In the genomic region with DNA sequence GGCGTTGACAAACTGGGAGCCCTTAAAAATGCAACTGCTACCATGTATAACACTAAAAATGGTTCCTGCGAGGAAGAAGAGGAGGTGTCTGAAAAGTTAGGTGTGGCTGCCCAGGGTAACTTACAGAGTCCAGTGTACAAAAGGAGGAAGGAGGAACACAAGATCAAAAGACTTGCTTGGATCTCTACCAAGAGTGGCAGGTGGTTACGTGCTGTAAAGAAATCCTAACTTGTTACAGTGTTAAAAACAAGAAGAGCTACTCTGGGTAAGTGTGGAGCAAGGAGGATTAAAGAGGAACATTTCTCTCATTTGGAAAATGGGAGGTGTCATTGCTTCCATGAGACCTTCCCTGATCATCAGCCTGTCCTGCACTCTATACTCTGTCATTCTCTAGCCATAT, we compare ENCODE assay signal across 22 cellular contexts.
"Had no signal": no experiment of that assay in that cellular context is flagged by ENCODE, and none has a peak within 500 bp of the region (broad histone marks: within the 10 kb centered on the region; RNA-seq: fewer than 3 reads in every experiment).

No MANE protein-coding gene starts in this region.

- H3K9me3 Mint-ChIP-seq: activated B cell treated with CpG ODN at 0.5 μM for 24 hours had no signal

- DNase-seq: activated B cell treated with CpG ODN at 0.5 μM for 24 hours; activated CD4-positive, alpha-beta T cell treated with anti-CD3 and anti-CD28 coated beads, Interleukin-2, amount 50 U/mL, for 4 hours; activated effector memory CD4-positive, alpha-beta T cell treated with Interleukin-2 at 50 U/mL for 16 hours; activated naive CD4-positive, alpha-beta T cell treated with Interleukin-2 at 50 U/mL for 16 hours; activated naive CD8-positive, alpha-beta T cell treated with anti-CD3 and anti-CD28 coated beads for 36 hours; cerebellar nuclear complex; left cardiac atrium; mammary epithelial cell; naive thymus-derived CD8-positive, alpha-beta T cell; nucleus accumbens; right cardiac atrium; spleen; stimulated activated naive CD4-positive, alpha-beta T cell treated with Interleukin-2 at 50 U/mL for 16 hours; T-helper 2 cell had no signal

- H3K4me3 ChIP-seq: ascending aorta, cardiac muscle cell, coronary artery, hepatocyte, spleen, tibial nerve had no signal

- H3K27me3 ChIP-seq: ascending aorta, cardiac muscle cell, hepatocyte, spleen, tibial nerve had no signal

- H3K36me3 Mint-ChIP-seq: activated naive CD8-positive, alpha-beta T cell treated with anti-CD3 and anti-CD28 coated beads for 36 hours; brain; naive thymus-derived CD8-positive, alpha-beta T cell had no signal

- H3K4me1 Mint-ChIP-seq: activated B cell treated with CpG ODN at 0.5 μM for 24 hours had no signal

- H3K27ac ChIP-seq: cardiac muscle cell, coronary artery, hepatocyte, parathyroid adenoma, spleen, tibial nerve had no signal

- H3K27ac Mint-ChIP-seq: activated B cell treated with CpG ODN at 0.5 μM for 24 hours; activated naive CD8-positive, alpha-beta T cell treated with anti-CD3 and anti-CD28 coated beads for 36 hours had no signal

- H3K9me3 ChIP-seq: ascending aorta, spleen had no signal

- H3K36me3 ChIP-seq: ascending aorta, cardiac muscle cell, spleen, tibial nerve had no signal

- H3K4me3 Mint-ChIP-seq: activated B cell treated with CpG ODN at 0.5 μM for 24 hours; activated naive CD8-positive, alpha-beta T cell treated with anti-CD3 and anti-CD28 coated beads for 36 hours; brain; naive thymus-derived CD8-positive, alpha-beta T cell; neural crest cell had no signal

- H3K9ac ChIP-seq: parathyroid adenoma had no signal

- H3K4me1 ChIP-seq: parathyroid adenoma, spleen, tibial nerve had no signal

- ATAC-seq: left cardiac atrium; naive thymus-derived CD8-positive, alpha-beta T cell; right cardiac atrium had no signal

- H3K27me3 Mint-ChIP-seq: activated naive CD8-positive, alpha-beta T cell treated with anti-CD3 and anti-CD28 coated beads for 36 hours; naive thymus-derived CD8-positive, alpha-beta T cell had no signal
